1 cellular context compared by ENCODE assay signal in genomic region chr20:50730765-50731054, GRCh38.
TF ChIP-seq lines count a peak whose summit lies in the region.

No MANE protein-coding gene starts in this region.

TF ChIP-seq in HepG2, 621 proteins besides CTCF, POLR2A, EP300 and RAD21 (continued from another document and continues in another):
- TF ChIP-seq TAF15 (IDR thresholded peaks at IDR 0.05; ENCODE audit: low read depth, low read length, poor library complexity, severe bottlenecking) (peak; percentile 57), SKI (IDR thresholded peaks at IDR 0.05; ENCODE audit: partially characterized antibody) (no peak), NR2F2 (IDR thresholded peaks at IDR 0.05; ENCODE audit: borderline replicate concordance, low read depth) (no peak), PAF1 (CRISPR knock-in tag; IDR thresholded peaks at IDR 0.05) (no peak), HNRNPL (IDR thresholded peaks at IDR 0.05; ENCODE audit: low read depth, low read length) (0 out of 2 replicates have a peak, but pooled peaks have one; percentile 66), CEBPB (IDR thresholded peaks at IDR 0.05; ENCODE audit: borderline replicate concordance, low read depth, low read length) (no peak), NCOA1 (CRISPR knock-in tag; IDR thresholded peaks at IDR 0.05) (no peak), ZNF138 (CRISPR knock-in tag; IDR thresholded peaks at IDR 0.05; ENCODE audit: low read depth) (no peak; the same call in 1 of the 2 replicates), TBX2 (CRISPR knock-in tag; IDR thresholded peaks at IDR 0.05; ENCODE audit: borderline replicate concordance) (no peak), YEATS4 (CRISPR knock-in tag; IDR thresholded peaks at IDR 0.05; ENCODE audit: borderline replicate concordance) (no peak), CBX2 (IDR thresholded peaks at IDR 0.05; ENCODE audit: low read depth, low read length) (no peak), CBX2 (CRISPR knock-in tag; IDR thresholded peaks at IDR 0.05; ENCODE audit: low read depth) (no peak), ZNF768 (CRISPR knock-in tag; IDR thresholded peaks at IDR 0.05) (peak; percentile 37; the same call in 1 of the 2 replicates), ZNF18 (CRISPR knock-in tag; IDR thresholded peaks at IDR 0.05; ENCODE audit: insufficient replicate concordance) (no peak), TOE1 (CRISPR knock-in tag; IDR thresholded peaks at IDR 0.05) (no peak), STAT6 (CRISPR knock-in tag; IDR thresholded peaks at IDR 0.05; ENCODE audit: borderline replicate concordance) (peak; percentile 80; the same call in 1 of the 2 replicates), BRCA1 (CRISPR knock-in tag; IDR thresholded peaks at IDR 0.05) (0 out of 2 replicates have a peak, but pooled peaks have one; percentile 37), ZNF44 (CRISPR knock-in tag; IDR thresholded peaks at IDR 0.05) (no peak), MIER2 (CRISPR knock-in tag; IDR thresholded peaks at IDR 0.05) (no peak), HNF4G (IDR thresholded peaks at IDR 0.05; ENCODE audit: borderline replicate concordance, low read depth, low read length) (no peak), HNF4G (CRISPR knock-in tag; IDR thresholded peaks at IDR 0.05; ENCODE audit: borderline replicate concordance, low read depth) (0 out of 2 replicates have a peak, but pooled peaks have one; percentile 44), ZNF841 (CRISPR knock-in tag; IDR thresholded peaks at IDR 0.05; ENCODE audit: borderline replicate concordance) (no peak), ZNF274 (CRISPR knock-in tag; IDR thresholded peaks at IDR 0.05) (no peak), BORCS8-MEF2B (CRISPR knock-in tag; IDR thresholded peaks at IDR 0.05) (peak; percentile 82), ZNF766 (CRISPR knock-in tag; IDR thresholded peaks at IDR 0.05; ENCODE audit: borderline replicate concordance) (peak; percentile 44; the same call in 1 of the 2 replicates), ADNP (CRISPR knock-in tag; IDR thresholded peaks at IDR 0.05) (no peak), ARNTL (CRISPR knock-in tag; IDR thresholded peaks at IDR 0.05) (no peak), TFDP2 (CRISPR knock-in tag; IDR thresholded peaks at IDR 0.05) (no peak; the same call in 1 of the 2 replicates), ZNF367 (CRISPR knock-in tag; IDR thresholded peaks at IDR 0.05; ENCODE audit: borderline replicate concordance) (no peak), PBX2 (CRISPR knock-in tag; IDR thresholded peaks at IDR 0.05) (no peak), IRX3 (CRISPR knock-in tag; IDR thresholded peaks at IDR 0.05; ENCODE audit: borderline replicate concordance, low read depth) (no peak), SPEN (CRISPR knock-in tag; IDR thresholded peaks at IDR 0.05; ENCODE audit: low read depth) (no peak), NCOA5 (CRISPR knock-in tag; IDR thresholded peaks at IDR 0.05) (no peak), PHB2 (IDR thresholded peaks at IDR 0.05; ENCODE audit: partially characterized antibody) (no peak), TEAD2 (CRISPR knock-in tag; IDR thresholded peaks at IDR 0.05) (no peak), LBX2 (CRISPR knock-in tag; IDR thresholded peaks at IDR 0.05; ENCODE audit: borderline replicate concordance) (no peak), ZNF335 (CRISPR knock-in tag; IDR thresholded peaks at IDR 0.05) (no peak), GATA4 (IDR thresholded peaks at IDR 0.05; ENCODE audit: borderline replicate concordance, low read depth) (no peak), ZNF484 (CRISPR knock-in tag; IDR thresholded peaks at IDR 0.05; ENCODE audit: borderline replicate concordance, low read depth) (no peak)
- TF ChIP-seq, protein P1, sequence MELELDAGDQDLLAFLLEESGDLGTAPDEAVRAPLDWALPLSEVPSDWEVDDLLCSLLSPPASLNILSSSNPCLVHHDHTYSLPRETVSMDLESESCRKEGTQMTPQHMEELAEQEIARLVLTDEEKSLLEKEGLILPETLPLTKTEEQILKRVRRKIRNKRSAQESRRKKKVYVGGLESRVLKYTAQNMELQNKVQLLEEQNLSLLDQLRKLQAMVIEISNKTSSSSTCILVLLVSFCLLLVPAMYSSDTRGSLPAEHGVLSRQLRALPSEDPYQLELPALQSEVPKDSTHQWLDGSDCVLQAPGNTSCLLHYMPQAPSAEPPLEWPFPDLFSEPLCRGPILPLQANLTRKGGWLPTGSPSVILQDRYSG (CRISPR knock-in tag; IDR thresholded peaks at IDR 0.05): peak; percentile 27
- TF ChIP-seq, protein P2, sequence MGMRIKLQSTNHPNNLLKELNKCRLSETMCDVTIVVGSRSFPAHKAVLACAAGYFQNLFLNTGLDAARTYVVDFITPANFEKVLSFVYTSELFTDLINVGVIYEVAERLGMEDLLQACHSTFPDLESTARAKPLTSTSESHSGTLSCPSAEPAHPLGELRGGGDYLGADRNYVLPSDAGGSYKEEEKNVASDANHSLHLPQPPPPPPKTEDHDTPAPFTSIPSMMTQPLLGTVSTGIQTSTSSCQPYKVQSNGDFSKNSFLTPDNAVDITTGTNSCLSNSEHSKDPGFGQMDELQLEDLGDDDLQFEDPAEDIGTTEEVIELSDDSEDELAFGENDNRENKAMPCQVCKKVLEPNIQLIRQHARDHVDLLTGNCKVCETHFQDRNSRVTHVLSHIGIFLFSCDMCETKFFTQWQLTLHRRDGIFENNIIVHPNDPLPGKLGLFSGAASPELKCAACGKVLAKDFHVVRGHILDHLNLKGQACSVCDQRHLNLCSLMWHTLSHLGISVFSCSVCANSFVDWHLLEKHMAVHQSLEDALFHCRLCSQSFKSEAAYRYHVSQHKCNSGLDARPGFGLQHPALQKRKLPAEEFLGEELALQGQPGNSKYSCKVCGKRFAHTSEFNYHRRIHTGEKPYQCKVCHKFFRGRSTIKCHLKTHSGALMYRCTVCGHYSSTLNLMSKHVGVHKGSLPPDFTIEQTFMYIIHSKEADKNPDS (CRISPR knock-in tag; IDR thresholded peaks at IDR 0.05): no peak
- TF ChIP-seq, protein P3, sequence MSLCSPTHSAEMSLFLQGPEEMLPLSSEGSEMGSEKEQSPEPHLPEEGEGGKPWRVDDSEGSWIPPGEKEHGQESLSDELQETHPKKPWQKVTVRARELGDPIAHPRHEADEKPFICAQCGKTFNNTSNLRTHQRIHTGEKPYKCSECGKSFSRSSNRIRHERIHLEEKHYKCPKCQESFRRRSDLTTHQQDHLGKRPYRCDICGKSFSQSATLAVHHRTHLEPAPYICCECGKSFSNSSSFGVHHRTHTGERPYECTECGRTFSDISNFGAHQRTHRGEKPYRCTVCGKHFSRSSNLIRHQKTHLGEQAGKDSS (CRISPR knock-in tag; IDR thresholded peaks at IDR 0.05; ENCODE audit: borderline replicate concordance, low read depth): no peak
- TF ChIP-seq, protein P4, sequence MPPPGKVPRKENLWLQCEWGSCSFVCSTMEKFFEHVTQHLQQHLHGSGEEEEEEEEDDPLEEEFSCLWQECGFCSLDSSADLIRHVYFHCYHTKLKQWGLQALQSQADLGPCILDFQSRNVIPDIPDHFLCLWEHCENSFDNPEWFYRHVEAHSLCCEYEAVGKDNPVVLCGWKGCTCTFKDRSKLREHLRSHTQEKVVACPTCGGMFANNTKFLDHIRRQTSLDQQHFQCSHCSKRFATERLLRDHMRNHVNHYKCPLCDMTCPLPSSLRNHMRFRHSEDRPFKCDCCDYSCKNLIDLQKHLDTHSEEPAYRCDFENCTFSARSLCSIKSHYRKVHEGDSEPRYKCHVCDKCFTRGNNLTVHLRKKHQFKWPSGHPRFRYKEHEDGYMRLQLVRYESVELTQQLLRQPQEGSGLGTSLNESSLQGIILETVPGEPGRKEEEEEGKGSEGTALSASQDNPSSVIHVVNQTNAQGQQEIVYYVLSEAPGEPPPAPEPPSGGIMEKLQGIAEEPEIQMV (CRISPR knock-in tag; IDR thresholded peaks at IDR 0.05; ENCODE audit: low read depth): no peak
- TF ChIP-seq, protein P5, sequence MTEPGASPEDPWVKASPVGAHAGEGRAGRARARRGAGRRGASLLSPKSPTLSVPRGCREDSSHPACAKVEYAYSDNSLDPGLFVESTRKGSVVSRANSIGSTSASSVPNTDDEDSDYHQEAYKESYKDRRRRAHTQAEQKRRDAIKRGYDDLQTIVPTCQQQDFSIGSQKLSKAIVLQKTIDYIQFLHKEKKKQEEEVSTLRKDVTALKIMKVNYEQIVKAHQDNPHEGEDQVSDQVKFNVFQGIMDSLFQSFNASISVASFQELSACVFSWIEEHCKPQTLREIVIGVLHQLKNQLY (CRISPR knock-in tag; IDR thresholded peaks at IDR 0.05): no peak
- TF ChIP-seq, protein P6, sequence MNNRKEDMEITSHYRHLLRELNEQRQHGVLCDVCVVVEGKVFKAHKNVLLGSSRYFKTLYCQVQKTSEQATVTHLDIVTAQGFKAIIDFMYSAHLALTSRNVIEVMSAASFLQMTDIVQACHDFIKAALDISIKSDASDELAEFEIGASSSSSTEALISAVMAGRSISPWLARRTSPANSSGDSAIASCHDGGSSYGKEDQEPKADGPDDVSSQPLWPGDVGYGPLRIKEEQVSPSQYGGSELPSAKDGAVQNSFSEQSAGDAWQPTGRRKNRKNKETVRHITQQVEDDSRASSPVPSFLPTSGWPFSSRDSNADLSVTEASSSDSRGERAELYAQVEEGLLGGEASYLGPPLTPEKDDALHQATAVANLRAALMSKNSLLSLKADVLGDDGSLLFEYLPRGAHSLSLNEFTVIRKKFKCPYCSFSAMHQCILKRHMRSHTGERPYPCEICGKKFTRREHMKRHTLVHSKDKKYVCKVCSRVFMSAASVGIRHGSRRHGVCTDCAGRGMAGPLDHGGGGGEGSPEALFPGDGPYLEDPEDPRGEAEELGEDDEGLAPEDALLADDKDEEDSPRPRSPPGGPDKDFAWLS (CRISPR knock-in tag; IDR thresholded peaks at IDR 0.05; ENCODE audit: borderline replicate concordance): 0 out of 2 replicates have a peak, but pooled peaks have one; percentile 18
